ENCODE assay signal across 38 cellular contexts in the genomic region with DNA sequence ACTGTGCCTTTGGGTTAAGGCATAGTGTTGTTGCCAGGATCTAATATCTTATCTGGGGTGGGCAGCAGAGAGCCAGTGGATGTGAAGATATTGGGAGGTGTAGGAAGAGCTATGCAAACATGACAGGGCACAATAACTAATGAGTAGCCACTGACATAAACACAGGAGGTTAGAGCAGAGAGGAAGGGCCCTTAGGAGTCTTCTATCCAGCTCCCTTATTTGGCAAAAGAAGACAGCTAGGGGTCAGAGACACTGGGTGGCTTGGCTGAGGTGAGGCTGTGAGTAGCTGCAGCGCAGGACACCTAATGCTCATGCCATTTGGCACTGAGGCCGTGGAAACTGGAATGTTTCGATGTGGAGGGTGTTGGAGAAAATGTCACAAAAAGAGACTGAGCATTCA.
"Had no signal": no experiment of that assay in that cellular context is flagged by ENCODE, and none has a peak within 500 bp of the region (broad histone marks: within the 10 kb centered on the region; RNA-seq: fewer than 3 reads in every experiment).

No MANE protein-coding gene starts in this region.

- H3K9me3 ChIP-seq: ascending aorta, body of pancreas, breast epithelium had no signal

- FAIRE-seq: RCC 7860 had no signal

- ATAC-seq: activated CD8-positive, alpha-beta memory T cell treated with anti-CD3 and anti-CD28 coated beads, Interleukin-2, amount 10 ng/mL, durations not matched to agents 7 days and 5 days; body of pancreas; PC-3; Right ventricle myocardium inferior; SK-N-SH treated with all-trans-retinoic acid at 6 μM for 48 hours; T-cell had no signal

- H3K27ac ChIP-seq: ascending aorta, body of pancreas, breast epithelium, KMS-11, RWPE1, VCaP had no signal

- H3K4me3 ChIP-seq: ascending aorta, body of pancreas, breast epithelium had no signal

- H3K9ac ChIP-seq: KMS-11 had no signal

- H3K4me2 ChIP-seq: KMS-11 had no signal

- H3K4me1 Mint-ChIP-seq: activated B cell treated with CpG ODN at 0.5 μM for 24 hours; activated CD8-positive, alpha-beta memory T cell treated with anti-CD3 and anti-CD28 coated beads, Interleukin-2, amount 10 ng/mL, durations not matched to agents 7 days and 5 days; activated naive CD4-positive, alpha-beta T cell treated with anti-CD3 and anti-CD28 coated beads, Interleukin-2, amount 50 U/mL, for 24 hours; T-cell had no signal

- H3K36me3 ChIP-seq: ascending aorta, breast epithelium had no signal

- H3K27me3 Mint-ChIP-seq: activated B cell treated with CpG ODN at 0.5 μM for 24 hours; activated CD4-positive, alpha-beta memory T cell treated with anti-CD3 and anti-CD28 coated beads for 36 hours; activated CD8-positive, alpha-beta memory T cell treated with anti-CD3 and anti-CD28 coated beads, Interleukin-2, amount 10 ng/mL, durations not matched to agents 7 days and 5 days; activated naive CD4-positive, alpha-beta T cell treated with anti-CD3 and anti-CD28 coated beads, Interleukin-2, amount 50 U/mL, for 24 hours; activated naive CD8-positive, alpha-beta T cell treated with anti-CD3 and anti-CD28 coated beads, Interleukin-2, amount 10 ng/mL, durations not matched to agents 7 days and 5 days; T-cell had no signal

- H3K36me3 Mint-ChIP-seq: activated CD4-positive, alpha-beta memory T cell treated with anti-CD3 and anti-CD28 coated beads for 36 hours had no signal

- H3K4me1 ChIP-seq: ascending aorta had no signal

- H3K9me3 Mint-ChIP-seq: activated B cell treated with CpG ODN at 0.5 μM for 24 hours; activated CD4-positive, alpha-beta memory T cell treated with anti-CD3 and anti-CD28 coated beads for 36 hours; activated naive CD4-positive, alpha-beta T cell treated with anti-CD3 and anti-CD28 coated beads, Interleukin-2, amount 50 U/mL, for 24 hours; activated naive CD8-positive, alpha-beta T cell treated with anti-CD3 and anti-CD28 coated beads, Interleukin-2, amount 10 ng/mL, durations not matched to agents 7 days and 5 days; T-cell had no signal

- H3K27me3 ChIP-seq: ascending aorta, body of pancreas, breast epithelium had no signal

- H3K27ac Mint-ChIP-seq: activated B cell treated with CpG ODN at 0.5 μM for 24 hours; activated CD4-positive, alpha-beta memory T cell treated with anti-CD3 and anti-CD28 coated beads for 36 hours; activated CD8-positive, alpha-beta memory T cell treated with anti-CD3 and anti-CD28 coated beads, Interleukin-2, amount 10 ng/mL, durations not matched to agents 7 days and 5 days; activated naive CD4-positive, alpha-beta T cell treated with anti-CD3 and anti-CD28 coated beads, Interleukin-2, amount 50 U/mL, for 24 hours; activated naive CD8-positive, alpha-beta T cell treated with anti-CD3 and anti-CD28 coated beads, Interleukin-2, amount 10 ng/mL, durations not matched to agents 7 days and 5 days; T-cell had no signal

- DNase-seq: activated B cell treated with CpG ODN at 0.5 μM for 24 hours; activated CD4-positive, alpha-beta memory T cell treated with anti-CD3 and anti-CD28 coated beads for 36 hours; activated CD4-positive, alpha-beta T cell treated with anti-CD3 and anti-CD28 coated beads for 4 hours; activated CD4-positive, alpha-beta T cell treated with anti-CD3 and anti-CD28 coated beads, Interleukin-2, amount 50 U/mL, for 1 hour; activated CD4-positive, CD25-positive, alpha-beta regulatory T cell treated with anti-CD3 and anti-CD28 coated beads, Interleukin-2, amount 50 U/mL, for 72 hours; activated CD8-positive, alpha-beta memory T cell treated with anti-CD3 and anti-CD28 coated beads for 24 hours; activated CD8-positive, alpha-beta memory T cell treated with anti-CD3 and anti-CD28 coated beads, Interleukin-2, amount 10 ng/mL, durations not matched to agents 7 days and 5 days; activated CD8-positive, alpha-beta memory T cell treated with anti-CD3 and anti-CD28 coated beads, Interleukin-2, amount 50 U/mL, for 48 hours; activated effector memory CD4-positive, alpha-beta T cell treated with anti-CD3 and anti-CD28 coated beads, Interleukin-2, amount 50 U/mL, for 16 hours; activated naive CD4-positive, alpha-beta T cell; activated naive CD8-positive, alpha-beta T cell treated with anti-CD3 and anti-CD28 coated beads, Interleukin-2, amount 10 ng/mL, durations not matched to agents 7 days and 5 days; activated T-cell treated with anti-CD3 and anti-CD28 coated beads, Interleukin-2, amount 50 U/mL, for 48 hours; amygdala; body of pancreas; NCI-H1092 treated with DMSO at 0.1 percent for 48 hours; NCI-H146; NCI-H187; NCI-H2029 treated with DMSO at 0.1 percent for 48 hours; NCI-H2107; NCI-H2171; NCI-H510A; NCI-H526; NCI-H748 treated with DMSO at 0.1 percent for 48 hours; NK-92 treated with Interleukin-12 subunit alpha and Interleukin-12 subunit beta, amount 100 ng/mL, for 24 hours; PC-3; SIG-M5; T-cell; T-helper 2 cell; T1000 had no signal

- H3K4me3 Mint-ChIP-seq: activated B cell treated with CpG ODN at 0.5 μM for 24 hours; activated CD4-positive, alpha-beta memory T cell treated with anti-CD3 and anti-CD28 coated beads for 36 hours; activated CD8-positive, alpha-beta memory T cell treated with anti-CD3 and anti-CD28 coated beads, Interleukin-2, amount 10 ng/mL, durations not matched to agents 7 days and 5 days; activated naive CD4-positive, alpha-beta T cell treated with anti-CD3 and anti-CD28 coated beads, Interleukin-2, amount 50 U/mL, for 24 hours; activated naive CD8-positive, alpha-beta T cell treated with anti-CD3 and anti-CD28 coated beads, Interleukin-2, amount 10 ng/mL, durations not matched to agents 7 days and 5 days; T-cell had no signal
